In genomic region chr12:53068811-53069585, GRCh38 we compare ENCODE assay signal across 14 cellular contexts. TPM values are rescaled to one million over a fixed set of nuclear protein-coding genes. Genes with fewer than 3 reads are reported as not detected.
DNase-seq lines count a peak whose midpoint lies in the region; ATAC-seq and TF ChIP-seq lines count a peak whose summit lies in the region.
"Had no signal": no experiment of that assay in that cellular context is flagged by ENCODE, and none has a peak within 500 bp of the region (broad histone marks: within the 10 kb centered on the region; RNA-seq: fewer than 3 reads in every experiment).

No MANE protein-coding gene starts in this region.

- H2BK15ac ChIP-seq in neuronal stem cell (ENCODE audit: low read length), result no peak overlapping the region

- H3K4me1 ChIP-seq in neuronal stem cell (ENCODE audit: control insufficient read depth in 2 of 2, insufficient read depth in 1 of 2, low read depth in 1 of 2, low read length in 2 of 2) (peaks cover 12 to 20% of the 10 kb centered on the region in 2 donors), upper lobe of right lung (peaks cover 43% of the 10 kb centered on the region)

- H3K4me2 ChIP-seq in neuronal stem cell (ENCODE audit: insufficient read depth, low read length, poor library complexity, severe bottlenecking), result no peak overlapping the region
- H3K4me2 ChIP-seq: A549 had no signal

- H3K36me3 Mint-ChIP-seq in activated T-cell treated with anti-CD3 and anti-CD28 coated beads, Interleukin-2, amount 50 U/mL, for 24 hours (ENCODE audit: low read depth), result peaks cover 86% of the 10 kb centered on the region
- H3K36me3 Mint-ChIP-seq in activated T-cell treated with anti-CD3 and anti-CD28 coated beads, Interleukin-2, amount 50 U/mL, for 4 hours (ENCODE audit: insufficient read depth), result peaks cover 25% of the 10 kb centered on the region

- intact Hi-C loops in upper lobe of right lung (cut with DNase I), result loop anchor here (5.0 kb wide), 1 partner anchor 33 kb away; the partner anchor contains the start of gene SOAT2

- H3K36me3 ChIP-seq in neuronal stem cell (replicated peaks in 1 of 2; ENCODE audit: control insufficient read depth in 2 of 2, insufficient read depth in 2 of 2, low read length in 2 of 2) (peaks cover 3 to 9% of the 10 kb centered on the region in 2 donors), upper lobe of right lung (peaks cover 23% of the 10 kb centered on the region)

- peaks cover 21% of the 10 kb centered on the region for H3K4me1 Mint-ChIP-seq in activated T-cell treated with anti-CD3 and anti-CD28 coated beads, Interleukin-2, amount 50 U/mL, for 24 hours (ENCODE audit: low read depth)
- peaks cover 10% of the 10 kb centered on the region for H3K4me1 Mint-ChIP-seq in activated T-cell treated with anti-CD3 and anti-CD28 coated beads, Interleukin-2, amount 50 U/mL, for 4 hours (ENCODE audit: low read depth)

- H2AFZ ChIP-seq in neuronal stem cell (ENCODE audit: low read length), result no peak overlapping the region

- DNase-seq in activated T-cell treated with anti-CD3 and anti-CD28 coated beads, Interleukin-2, amount 50 U/mL, for 24 hours, result peak; percentile 12
- DNase-seq in activated T-cell treated with anti-CD3 and anti-CD28 coated beads, Interleukin-2, amount 50 U/mL, for 4 hours, result no peak
- DNase-seq in fibroblast of gingiva (ENCODE audit: low read depth), result peak; percentile 13
- DNase-seq in neuronal stem cell (ENCODE audit: low spot score), result no peak
- DNase-seq in upper lobe of right lung, result peak; percentile 51
- no peak for DNase-seq in NCI-H69 (lab: John Stamatoyannopoulos, UW)
- DNase-seq in DMS79 treated with DMSO at 0.1 percent for 48 hours (lab: John Stamatoyannopoulos, UW), result no peak
- no peak for DNase-seq in SIG-M5 (lab: John Stamatoyannopoulos, UW)
- DNase-seq: Caco-2; central memory CD4-positive, alpha-beta T cell; midbrain; NCI-H510A had no signal

- TF ChIP-seq CTCF in upper lobe of right lung (IDR thresholded peaks at IDR 0.05), result no peak

- H3K27ac Mint-ChIP-seq in activated T-cell treated with anti-CD3 and anti-CD28 coated beads, Interleukin-2, amount 50 U/mL, for 24 hours, result peak overlapping the region; percentile 79
- H3K27ac Mint-ChIP-seq: T-helper 2 cell treated with Interferon-gamma antibody and Interleukin-4, amounts not matched to agents 5 μg/mL and 100 μg/mL, for 36 hours had no signal

- H4K91ac ChIP-seq in neuronal stem cell (ENCODE audit: low read depth, low read length, poor library complexity), result no peak overlapping the region

- H3K4me3 ChIP-seq in neuronal stem cell (ENCODE audit: low read length in 2 of 2) (no peak overlapping the region), upper lobe of right lung (no peak overlapping the region)
- H3K4me3 ChIP-seq: A549 had no signal

- H3K4ac ChIP-seq in neuronal stem cell (ENCODE audit: low read length), result no peak overlapping the region

- H3K9ac ChIP-seq in neuronal stem cell (ENCODE audit: low read depth, low read length, poor library complexity), result no peak overlapping the region

- H3K27me3 ChIP-seq in neuronal stem cell (ENCODE audit: control insufficient read depth in 3 of 3, insufficient read depth in 3 of 3, low read depth in 1 of 3, low read length in 3 of 3) (no peaks in the 10 kb centered on the region), upper lobe of right lung (no peaks in the 10 kb centered on the region)

- H3K27ac ChIP-seq in neuronal stem cell (replicated peaks; ENCODE audit: low read length), result no peak overlapping the region
- no peak overlapping the region for H3K27ac ChIP-seq in upper lobe of right lung

- H4K8ac ChIP-seq in neuronal stem cell (ENCODE audit: low read depth, low read length), result no peak overlapping the region

- H3K14ac ChIP-seq in neuronal stem cell (ENCODE audit: low read length), result no peak overlapping the region

- H2AK5ac ChIP-seq in neuronal stem cell (ENCODE audit: low read depth, low read length), result no peak overlapping the region

- H2BK120ac ChIP-seq in neuronal stem cell (ENCODE audit: low read depth, low read length), result no peak overlapping the region

- no peaks in the 10 kb centered on the region for H3K79me1 ChIP-seq in neuronal stem cell (ENCODE audit: low read depth, low read length)

- ATAC-seq in activated T-cell treated with anti-CD3 and anti-CD28 coated beads, Interleukin-2, amount 50 U/mL, for 4 hours, result no peak
- no peak for ATAC-seq in upper lobe of right lung
- ATAC-seq: A549 had no signal

- H3K23ac ChIP-seq in neuronal stem cell (ENCODE audit: low read depth, low read length, poor library complexity), result peak overlapping the region; percentile 26

- H3K9me3 Mint-ChIP-seq in activated T-cell treated with anti-CD3 and anti-CD28 coated beads, Interleukin-2, amount 50 U/mL, for 24 hours, result no peaks in the 10 kb centered on the region
- no peaks in the 10 kb centered on the region for H3K9me3 Mint-ChIP-seq in activated T-cell treated with anti-CD3 and anti-CD28 coated beads, Interleukin-2, amount 50 U/mL, for 4 hours
- H3K9me3 Mint-ChIP-seq: T-helper 2 cell treated with Interferon-gamma antibody and Interleukin-4, amounts not matched to agents 5 μg/mL and 100 μg/mL, for 36 hours had no signal

- H3K27me3 Mint-ChIP-seq in activated T-cell treated with anti-CD3 and anti-CD28 coated beads, Interleukin-2, amount 50 U/mL, for 24 hours, result no peaks in the 10 kb centered on the region
- H3K27me3 Mint-ChIP-seq in activated T-cell treated with anti-CD3 and anti-CD28 coated beads, Interleukin-2, amount 50 U/mL, for 4 hours (ENCODE audit: low read depth), result no peaks in the 10 kb centered on the region

- no CpG with 5 or more reads among the region's 15 CpGs for WGBS in neuronal stem cell (ENCODE audit: extremely low coverage in 2 of 2, insufficient read length in 2 of 2, insufficient replicate concordance in 1 of 2), 2 donors

- H3K9me3 ChIP-seq in neuronal stem cell (replicated peaks in 1 of 2; ENCODE audit: control insufficient read depth in 2 of 2, insufficient read depth in 1 of 2, low read depth in 1 of 2, low read length in 2 of 2) (no peaks in the 10 kb centered on the region), upper lobe of right lung (no peaks in the 10 kb centered on the region)
- H3K9me3 ChIP-seq: A549, Caco-2 had no signal

- H3K4me3 Mint-ChIP-seq in activated T-cell treated with anti-CD3 and anti-CD28 coated beads, Interleukin-2, amount 50 U/mL, for 24 hours, result no peak overlapping the region
- H3K4me3 Mint-ChIP-seq in activated T-cell treated with anti-CD3 and anti-CD28 coated beads, Interleukin-2, amount 50 U/mL, for 4 hours, result no peak overlapping the region
- H3K4me3 Mint-ChIP-seq: T-helper 2 cell treated with Interferon-gamma antibody and Interleukin-4, amounts not matched to agents 5 μg/mL and 100 μg/mL, for 36 hours had no signal

- no peak overlapping the region for H2BK12ac ChIP-seq in neuronal stem cell (ENCODE audit: low read length)

- H3K18ac ChIP-seq in neuronal stem cell (ENCODE audit: low read length), result no peak overlapping the region

- H2BK5ac ChIP-seq in neuronal stem cell (ENCODE audit: low read length), result no peak overlapping the region

RNA-seq across cellular contexts. Expression of gene SPRYD3, which starts 10.2 kb away (rescaled TPM):
- 10 to 100 TPM; 48.3 to 57.8 (median 50.7) TPM for total RNA-seq in activated T-cell treated with anti-CD3 and anti-CD28 coated beads, Interleukin-2, amount 50 U/mL, for 4 hours
- polyA plus RNA-seq in neuronal stem cell (2013, experiment 1 of 2), result 3.1 TPM
- 3.1 TPM for polyA plus RNA-seq in neuronal stem cell (2013, experiment 2 of 2)
- 50.4 TPM for total RNA-seq in upper lobe of right lung

RNA-seq across cellular contexts. Expression of gene TNS2, which starts 19.1 kb away (rescaled TPM):
- total RNA-seq in activated T-cell treated with anti-CD3 and anti-CD28 coated beads, Interleukin-2, amount 50 U/mL, for 4 hours, result 1 to 10 TPM in 2 of 3 donors, under 1 TPM in 1; 0.87 to 2.5 (median 2.1) TPM
- polyA plus RNA-seq in neuronal stem cell (2013, experiment 1 of 2), result 1.6 TPM
- 0.83 TPM for polyA plus RNA-seq in neuronal stem cell (2013, experiment 2 of 2)
- 232 TPM for total RNA-seq in upper lobe of right lung

RNA-seq across cellular contexts. Expression of gene IGFBP6, which starts 28.5 kb away (rescaled TPM):
- total RNA-seq in activated T-cell treated with anti-CD3 and anti-CD28 coated beads, Interleukin-2, amount 50 U/mL, for 4 hours, result under 1 TPM; 0.29 to 0.43 (median 0.38) TPM
- 0.43 TPM for polyA plus RNA-seq in neuronal stem cell (2013, experiment 1 of 2)
- 0.53 TPM for polyA plus RNA-seq in neuronal stem cell (2013, experiment 2 of 2)
- total RNA-seq in upper lobe of right lung, result 34.6 TPM

RNA-seq across cellular contexts. Expression of gene SOAT2, which starts 34.3 kb away (rescaled TPM):
- total RNA-seq in activated T-cell treated with anti-CD3 and anti-CD28 coated beads, Interleukin-2, amount 50 U/mL, for 4 hours, result under 1 TPM; 0.15 to 0.54 (median 0.32) TPM
- not detected for polyA plus RNA-seq in neuronal stem cell (2013, experiment 1 of 2)
- not detected for polyA plus RNA-seq in neuronal stem cell (2013, experiment 2 of 2)
- total RNA-seq in upper lobe of right lung, result not detected

Comparison
In these comparisons a context has a peak if more than half of its experiments do, and no peak if none do; other contexts are left out.
1. DNase-seq: peak in activated T-cell treated with anti-CD3 and anti-CD28 coated beads, Interleukin-2, amount 50 U/mL, for 24 hours (single experiment), fibroblast of gingiva (single experiment) and upper lobe of right lung (single experiment); none in activated T-cell treated with anti-CD3 and anti-CD28 coated beads, Interleukin-2, amount 50 U/mL, for 4 hours (single experiment), neuronal stem cell (single experiment), NCI-H69 (single experiment), DMS79 treated with DMSO at 0.1 percent for 48 hours (single experiment) and SIG-M5 (single experiment).
2. RNA of gene TNS2, which starts 19.1 kb away (total RNA-seq): 232 TPM in upper lobe of right lung (single experiment); 0.87 to 2.5 TPM in activated T-cell treated with anti-CD3 and anti-CD28 coated beads, Interleukin-2, amount 50 U/mL, for 4 hours; every median in the first group is over 10 times any median in the second.
3. RNA of gene IGFBP6, which starts 28.5 kb away (total RNA-seq): 34.6 TPM in upper lobe of right lung (single experiment); 0.29 to 0.43 TPM in activated T-cell treated with anti-CD3 and anti-CD28 coated beads, Interleukin-2, amount 50 U/mL, for 4 hours; every median in the first group is over 10 times any median in the second.